ENCODE assay signal across 1 cellular context in the genomic region with DNA sequence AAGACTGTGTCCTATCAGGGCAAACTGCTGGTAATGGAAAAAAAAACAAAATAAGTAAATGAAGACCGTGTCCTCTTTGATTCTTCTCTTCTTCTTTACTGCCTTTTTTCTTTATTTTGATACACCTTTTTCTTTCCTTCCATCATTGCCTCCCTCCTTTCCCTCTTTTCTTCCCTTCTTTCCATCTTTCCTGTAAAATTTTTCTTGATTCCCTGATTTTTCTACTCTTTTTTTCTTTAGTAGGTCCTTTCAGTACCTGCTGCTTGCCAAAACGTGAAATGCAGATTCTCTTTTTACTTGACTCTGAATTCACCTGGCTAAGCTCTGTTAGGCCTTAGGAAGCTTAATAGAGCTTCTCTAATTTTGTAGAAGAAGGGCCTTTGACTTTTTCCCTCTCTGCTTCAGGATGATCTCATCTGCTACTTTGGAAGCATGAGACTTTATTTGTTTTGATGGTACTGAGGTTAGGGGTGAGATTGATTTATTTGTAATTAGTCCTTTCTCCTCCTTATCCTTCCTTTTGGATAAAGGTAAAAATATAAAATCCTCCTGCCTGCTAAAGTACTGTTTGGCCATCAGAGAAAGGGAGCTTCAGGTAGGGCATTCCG.
TF ChIP-seq lines count a peak whose summit lies in the region.

No MANE protein-coding gene starts in this region.

TF ChIP-seq in HEK293, 187 proteins besides CTCF, POLR2A, EP300 and RAD21 (continues in another document):
- TF ChIP-seq, protein P1, sequence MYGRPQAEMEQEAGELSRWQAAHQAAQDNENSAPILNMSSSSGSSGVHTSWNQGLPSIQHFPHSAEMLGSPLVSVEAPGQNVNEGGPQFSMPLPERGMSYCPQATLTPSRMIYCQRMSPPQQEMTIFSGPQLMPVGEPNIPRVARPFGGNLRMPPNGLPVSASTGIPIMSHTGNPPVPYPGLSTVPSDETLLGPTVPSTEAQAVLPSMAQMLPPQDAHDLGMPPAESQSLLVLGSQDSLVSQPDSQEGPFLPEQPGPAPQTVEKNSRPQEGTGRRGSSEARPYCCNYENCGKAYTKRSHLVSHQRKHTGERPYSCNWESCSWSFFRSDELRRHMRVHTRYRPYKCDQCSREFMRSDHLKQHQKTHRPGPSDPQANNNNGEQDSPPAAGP (tag by site-specific recombination; IDR thresholded peaks at IDR 0.05): 0 out of 2 replicates have a peak, but pooled peaks have one; percentile 17
- TF ChIP-seq ZNF335 (tag by site-specific recombination; conservative IDR thresholded peaks at IDR 0.05) (peak; percentile 18; the same call in 1 of the 2 replicates), ZNF549 (tag by site-specific recombination; IDR thresholded peaks at IDR 0.05) (no peak), ZNF501 (tag by site-specific recombination; IDR thresholded peaks at IDR 0.05) (no peak), ZNF707 (tag by site-specific recombination; IDR thresholded peaks at IDR 0.05) (no peak), ZNF221 (tag by site-specific recombination; IDR thresholded peaks at IDR 0.05; ENCODE audit: borderline replicate concordance) (no peak), MEIS1 (CRISPR knock-in tag; IDR thresholded peaks at IDR 0.05; ENCODE audit: borderline replicate concordance) (no peak), KLF8 (tag by site-specific recombination; IDR thresholded peaks at IDR 0.05) (0 out of 2 replicates have a peak, but pooled peaks have one; percentile 15), GLIS2 (tag by site-specific recombination; IDR thresholded peaks at IDR 0.05) (no peak), PRDM1 (tag by site-specific recombination; IDR thresholded peaks at IDR 0.05) (peak; percentile 94), ZNF214 (tag by site-specific recombination; IDR thresholded peaks at IDR 0.05; ENCODE audit: borderline replicate concordance) (no peak), ZNF433 (tag by site-specific recombination; IDR thresholded peaks at IDR 0.05; ENCODE audit: low read depth) (no peak), ZNF624 (tag by site-specific recombination; IDR thresholded peaks at IDR 0.05) (no peak), ZNF366 (tag by site-specific recombination; conservative IDR thresholded peaks at IDR 0.05) (peak; percentile 94), YY2 (tag by site-specific recombination; IDR thresholded peaks at IDR 0.05) (no peak), ZNF302 (tag by site-specific recombination; IDR thresholded peaks at IDR 0.05; ENCODE audit: low read depth) (no peak), ZNF404 (tag by site-specific recombination; IDR thresholded peaks at IDR 0.05) (no peak), ZNF354C (tag by site-specific recombination; IDR thresholded peaks at IDR 0.05; ENCODE audit: borderline replicate concordance, low read depth) (no peak), KLF9 (tag by site-specific recombination; IDR thresholded peaks at IDR 0.05; ENCODE audit: low read depth) (0 out of 2 replicates have a peak, but pooled peaks have one; percentile 11), SP2 (tag by site-specific recombination; IDR thresholded peaks at IDR 0.05) (no peak), ZNF514 (tag by site-specific recombination; IDR thresholded peaks at IDR 0.05) (no peak), ZIC2 (tag by site-specific recombination; IDR thresholded peaks at IDR 0.05) (no peak), SP7 (tag by site-specific recombination; IDR thresholded peaks at IDR 0.05) (peak; percentile 69; the same call in 1 of the 2 replicates), ZNF416 (tag by site-specific recombination; IDR thresholded peaks at IDR 0.05) (no peak), SCRT1 (tag by site-specific recombination; IDR thresholded peaks at IDR 0.05; ENCODE audit: borderline replicate concordance) (no peak), ZFP37 (tag by site-specific recombination; IDR thresholded peaks at IDR 0.05) (0 out of 2 replicates have a peak, but pooled peaks have one; percentile 20), ZXDB (tag by site-specific recombination; IDR thresholded peaks at IDR 0.05) (no peak), ZNF292 (tag by site-specific recombination; IDR thresholded peaks at IDR 0.05; ENCODE audit: borderline replicate concordance, low read depth) (no peak), ZNF394 (tag by site-specific recombination; IDR thresholded peaks at IDR 0.05; ENCODE audit: borderline replicate concordance) (peak; percentile 84), OVOL3 (tag by site-specific recombination; IDR thresholded peaks at IDR 0.05) (no peak), ZNF660 (tag by site-specific recombination; IDR thresholded peaks at IDR 0.05) (peak; percentile 68; the same call in 1 of the 2 replicates), ZNF530 (tag by site-specific recombination; IDR thresholded peaks at IDR 0.05; ENCODE audit: low read depth) (no peak)
- TF ChIP-seq, protein P2, sequence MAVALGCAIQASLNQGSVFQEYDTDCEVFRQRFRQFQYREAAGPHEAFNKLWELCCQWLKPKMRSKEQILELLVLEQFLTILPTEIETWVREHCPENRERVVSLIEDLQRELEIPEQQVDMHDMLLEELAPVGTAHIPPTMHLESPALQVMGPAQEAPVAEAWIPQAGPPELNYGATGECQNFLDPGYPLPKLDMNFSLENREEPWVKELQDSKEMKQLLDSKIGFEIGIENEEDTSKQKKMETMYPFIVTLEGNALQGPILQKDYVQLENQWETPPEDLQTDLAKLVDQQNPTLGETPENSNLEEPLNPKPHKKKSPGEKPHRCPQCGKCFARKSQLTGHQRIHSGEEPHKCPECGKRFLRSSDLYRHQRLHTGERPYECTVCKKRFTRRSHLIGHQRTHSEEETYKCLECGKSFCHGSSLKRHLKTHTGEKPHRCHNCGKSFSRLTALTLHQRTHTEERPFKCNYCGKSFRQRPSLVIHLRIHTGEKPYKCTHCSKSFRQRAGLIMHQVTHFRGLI (tag by site-specific recombination; IDR thresholded peaks at IDR 0.05): no peak
- TF ChIP-seq, protein P3, sequence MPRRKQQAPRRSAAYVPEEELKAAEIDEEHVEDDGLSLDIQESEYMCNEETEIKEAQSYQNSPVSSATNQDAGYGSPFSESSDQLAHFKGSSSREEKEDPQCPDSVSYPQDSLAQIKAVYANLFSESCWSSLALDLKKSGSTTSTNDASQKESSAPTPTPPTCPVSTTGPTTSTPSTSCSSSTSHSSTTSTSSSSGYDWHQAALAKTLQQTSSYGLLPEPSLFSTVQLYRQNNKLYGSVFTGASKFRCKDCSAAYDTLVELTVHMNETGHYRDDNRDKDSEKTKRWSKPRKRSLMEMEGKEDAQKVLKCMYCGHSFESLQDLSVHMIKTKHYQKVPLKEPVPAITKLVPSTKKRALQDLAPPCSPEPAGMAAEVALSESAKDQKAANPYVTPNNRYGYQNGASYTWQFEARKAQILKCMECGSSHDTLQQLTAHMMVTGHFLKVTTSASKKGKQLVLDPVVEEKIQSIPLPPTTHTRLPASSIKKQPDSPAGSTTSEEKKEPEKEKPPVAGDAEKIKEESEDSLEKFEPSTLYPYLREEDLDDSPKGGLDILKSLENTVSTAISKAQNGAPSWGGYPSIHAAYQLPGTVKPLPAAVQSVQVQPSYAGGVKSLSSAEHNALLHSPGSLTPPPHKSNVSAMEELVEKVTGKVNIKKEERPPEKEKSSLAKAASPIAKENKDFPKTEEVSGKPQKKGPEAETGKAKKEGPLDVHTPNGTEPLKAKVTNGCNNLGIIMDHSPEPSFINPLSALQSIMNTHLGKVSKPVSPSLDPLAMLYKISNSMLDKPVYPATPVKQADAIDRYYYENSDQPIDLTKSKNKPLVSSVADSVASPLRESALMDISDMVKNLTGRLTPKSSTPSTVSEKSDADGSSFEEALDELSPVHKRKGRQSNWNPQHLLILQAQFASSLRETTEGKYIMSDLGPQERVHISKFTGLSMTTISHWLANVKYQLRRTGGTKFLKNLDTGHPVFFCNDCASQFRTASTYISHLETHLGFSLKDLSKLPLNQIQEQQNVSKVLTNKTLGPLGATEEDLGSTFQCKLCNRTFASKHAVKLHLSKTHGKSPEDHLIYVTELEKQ (tag by site-specific recombination; IDR thresholded peaks at IDR 0.05; ENCODE audit: borderline replicate concordance): peak; percentile 80
- TF ChIP-seq, protein P4, sequence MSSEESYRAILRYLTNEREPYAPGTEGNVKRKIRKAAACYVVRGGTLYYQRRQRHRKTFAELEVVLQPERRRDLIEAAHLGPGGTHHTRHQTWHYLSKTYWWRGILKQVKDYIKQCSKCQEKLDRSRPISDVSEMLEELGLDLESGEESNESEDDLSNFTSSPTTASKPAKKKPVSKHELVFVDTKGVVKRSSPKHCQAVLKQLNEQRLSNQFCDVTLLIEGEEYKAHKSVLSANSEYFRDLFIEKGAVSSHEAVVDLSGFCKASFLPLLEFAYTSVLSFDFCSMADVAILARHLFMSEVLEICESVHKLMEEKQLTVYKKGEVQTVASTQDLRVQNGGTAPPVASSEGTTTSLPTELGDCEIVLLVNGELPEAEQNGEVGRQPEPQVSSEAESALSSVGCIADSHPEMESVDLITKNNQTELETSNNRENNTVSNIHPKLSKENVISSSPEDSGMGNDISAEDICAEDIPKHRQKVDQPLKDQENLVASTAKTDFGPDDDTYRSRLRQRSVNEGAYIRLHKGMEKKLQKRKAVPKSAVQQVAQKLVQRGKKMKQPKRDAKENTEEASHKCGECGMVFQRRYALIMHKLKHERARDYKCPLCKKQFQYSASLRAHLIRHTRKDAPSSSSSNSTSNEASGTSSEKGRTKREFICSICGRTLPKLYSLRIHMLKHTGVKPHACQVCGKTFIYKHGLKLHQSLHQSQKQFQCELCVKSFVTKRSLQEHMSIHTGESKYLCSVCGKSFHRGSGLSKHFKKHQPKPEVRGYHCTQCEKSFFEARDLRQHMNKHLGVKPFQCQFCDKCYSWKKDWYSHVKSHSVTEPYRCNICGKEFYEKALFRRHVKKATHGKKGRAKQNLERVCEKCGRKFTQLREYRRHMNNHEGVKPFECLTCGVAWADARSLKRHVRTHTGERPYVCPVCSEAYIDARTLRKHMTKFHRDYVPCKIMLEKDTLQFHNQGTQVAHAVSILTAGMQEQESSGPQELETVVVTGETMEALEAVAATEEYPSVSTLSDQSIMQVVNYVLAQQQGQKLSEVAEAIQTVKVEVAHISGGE (tag by site-specific recombination; conservative IDR thresholded peaks at IDR 0.05; ENCODE audit: low read depth): no peak
- TF ChIP-seq, protein P5, sequence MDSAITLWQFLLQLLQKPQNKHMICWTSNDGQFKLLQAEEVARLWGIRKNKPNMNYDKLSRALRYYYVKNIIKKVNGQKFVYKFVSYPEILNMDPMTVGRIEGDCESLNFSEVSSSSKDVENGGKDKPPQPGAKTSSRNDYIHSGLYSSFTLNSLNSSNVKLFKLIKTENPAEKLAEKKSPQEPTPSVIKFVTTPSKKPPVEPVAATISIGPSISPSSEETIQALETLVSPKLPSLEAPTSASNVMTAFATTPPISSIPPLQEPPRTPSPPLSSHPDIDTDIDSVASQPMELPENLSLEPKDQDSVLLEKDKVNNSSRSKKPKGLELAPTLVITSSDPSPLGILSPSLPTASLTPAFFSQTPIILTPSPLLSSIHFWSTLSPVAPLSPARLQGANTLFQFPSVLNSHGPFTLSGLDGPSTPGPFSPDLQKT (IDR thresholded peaks at IDR 0.05; ENCODE audit: borderline replicate concordance, low read depth, low read length): no peak
- TF ChIP-seq, protein P6, sequence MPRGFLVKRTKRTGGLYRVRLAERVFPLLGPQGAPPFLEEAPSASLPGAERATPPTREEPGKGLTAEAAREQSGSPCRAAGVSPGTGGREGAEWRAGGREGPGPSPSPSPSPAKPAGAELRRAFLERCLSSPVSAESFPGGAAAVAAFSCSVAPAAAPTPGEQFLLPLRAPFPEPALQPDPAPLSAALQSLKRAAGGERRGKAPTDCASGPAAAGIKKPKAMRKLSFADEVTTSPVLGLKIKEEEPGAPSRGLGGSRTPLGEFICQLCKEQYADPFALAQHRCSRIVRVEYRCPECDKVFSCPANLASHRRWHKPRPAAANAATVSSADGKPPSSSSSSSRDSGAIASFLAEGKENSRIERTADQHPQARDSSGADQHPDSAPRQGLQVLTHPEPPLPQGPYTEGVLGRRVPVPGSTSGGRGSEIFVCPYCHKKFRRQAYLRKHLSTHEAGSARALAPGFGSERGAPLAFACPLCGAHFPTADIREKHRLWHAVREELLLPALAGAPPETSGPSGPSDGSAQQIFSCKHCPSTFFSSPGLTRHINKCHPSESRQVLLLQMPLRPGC (tag by site-specific recombination; IDR thresholded peaks at IDR 0.05): no peak
- TF ChIP-seq, protein P7, sequence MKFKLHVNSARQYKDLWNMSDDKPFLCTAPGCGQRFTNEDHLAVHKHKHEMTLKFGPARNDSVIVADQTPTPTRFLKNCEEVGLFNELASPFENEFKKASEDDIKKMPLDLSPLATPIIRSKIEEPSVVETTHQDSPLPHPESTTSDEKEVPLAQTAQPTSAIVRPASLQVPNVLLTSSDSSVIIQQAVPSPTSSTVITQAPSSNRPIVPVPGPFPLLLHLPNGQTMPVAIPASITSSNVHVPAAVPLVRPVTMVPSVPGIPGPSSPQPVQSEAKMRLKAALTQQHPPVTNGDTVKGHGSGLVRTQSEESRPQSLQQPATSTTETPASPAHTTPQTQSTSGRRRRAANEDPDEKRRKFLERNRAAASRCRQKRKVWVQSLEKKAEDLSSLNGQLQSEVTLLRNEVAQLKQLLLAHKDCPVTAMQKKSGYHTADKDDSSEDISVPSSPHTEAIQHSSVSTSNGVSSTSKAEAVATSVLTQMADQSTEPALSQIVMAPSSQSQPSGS (tag by site-specific recombination; IDR thresholded peaks at IDR 0.05; ENCODE audit: low read depth): 0 out of 2 replicates have a peak, but pooled peaks have one; percentile 43
- TF ChIP-seq, protein P8, sequence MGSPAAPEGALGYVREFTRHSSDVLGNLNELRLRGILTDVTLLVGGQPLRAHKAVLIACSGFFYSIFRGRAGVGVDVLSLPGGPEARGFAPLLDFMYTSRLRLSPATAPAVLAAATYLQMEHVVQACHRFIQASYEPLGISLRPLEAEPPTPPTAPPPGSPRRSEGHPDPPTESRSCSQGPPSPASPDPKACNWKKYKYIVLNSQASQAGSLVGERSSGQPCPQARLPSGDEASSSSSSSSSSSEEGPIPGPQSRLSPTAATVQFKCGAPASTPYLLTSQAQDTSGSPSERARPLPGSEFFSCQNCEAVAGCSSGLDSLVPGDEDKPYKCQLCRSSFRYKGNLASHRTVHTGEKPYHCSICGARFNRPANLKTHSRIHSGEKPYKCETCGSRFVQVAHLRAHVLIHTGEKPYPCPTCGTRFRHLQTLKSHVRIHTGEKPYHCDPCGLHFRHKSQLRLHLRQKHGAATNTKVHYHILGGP (tag by site-specific recombination; IDR thresholded peaks at IDR 0.05): no peak
- TF ChIP-seq, protein P9, sequence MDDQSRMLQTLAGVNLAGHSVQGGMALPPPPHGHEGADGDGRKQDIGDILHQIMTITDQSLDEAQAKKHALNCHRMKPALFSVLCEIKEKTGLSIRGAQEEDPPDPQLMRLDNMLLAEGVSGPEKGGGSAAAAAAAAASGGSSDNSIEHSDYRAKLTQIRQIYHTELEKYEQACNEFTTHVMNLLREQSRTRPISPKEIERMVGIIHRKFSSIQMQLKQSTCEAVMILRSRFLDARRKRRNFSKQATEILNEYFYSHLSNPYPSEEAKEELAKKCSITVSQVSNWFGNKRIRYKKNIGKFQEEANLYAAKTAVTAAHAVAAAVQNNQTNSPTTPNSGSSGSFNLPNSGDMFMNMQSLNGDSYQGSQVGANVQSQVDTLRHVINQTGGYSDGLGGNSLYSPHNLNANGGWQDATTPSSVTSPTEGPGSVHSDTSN (CRISPR knock-in tag; IDR thresholded peaks at IDR 0.05): no peak
- TF ChIP-seq, protein P10, sequence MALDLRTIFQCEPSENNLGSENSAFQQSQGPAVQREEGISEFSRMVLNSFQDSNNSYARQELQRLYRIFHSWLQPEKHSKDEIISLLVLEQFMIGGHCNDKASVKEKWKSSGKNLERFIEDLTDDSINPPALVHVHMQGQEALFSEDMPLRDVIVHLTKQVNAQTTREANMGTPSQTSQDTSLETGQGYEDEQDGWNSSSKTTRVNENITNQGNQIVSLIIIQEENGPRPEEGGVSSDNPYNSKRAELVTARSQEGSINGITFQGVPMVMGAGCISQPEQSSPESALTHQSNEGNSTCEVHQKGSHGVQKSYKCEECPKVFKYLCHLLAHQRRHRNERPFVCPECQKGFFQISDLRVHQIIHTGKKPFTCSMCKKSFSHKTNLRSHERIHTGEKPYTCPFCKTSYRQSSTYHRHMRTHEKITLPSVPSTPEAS (tag by site-specific recombination; IDR thresholded peaks at IDR 0.05): no peak
